In genomic region chr3:48599077-48599501, GRCh38 we compare ENCODE assay signal across 13 cellular contexts. TPM values are rescaled to one million over a fixed set of nuclear protein-coding genes. Genes with fewer than 3 reads are reported as not detected.
DNase-seq lines count a peak whose midpoint lies in the region; ATAC-seq and TF ChIP-seq lines count a peak whose summit lies in the region.
"Had no signal": no experiment of that assay in that cellular context is flagged by ENCODE, and none has a peak within 500 bp of the region (broad histone marks: within the 10 kb centered on the region; RNA-seq: fewer than 3 reads in every experiment).

No MANE protein-coding gene starts in this region.

- H3K27me3 ChIP-seq in ACC112 (ENCODE audit: insufficient read depth, low read length) (no peaks in the 10 kb centered on the region), Peyer's patch (no peaks in the 10 kb centered on the region), gastroesophageal sphincter (peaks cover 13% of the 10 kb centered on the region), rectal smooth muscle tissue (ENCODE audit: control insufficient read depth, insufficient read depth, low read length) (no peaks in the 10 kb centered on the region), H7 (ENCODE audit: control insufficient read depth, insufficient read depth, low read length) (peaks cover 7% of the 10 kb centered on the region)
- H3K27me3 ChIP-seq: SJCRH30 had no signal

- H3K4me1 ChIP-seq in ACC112 (ENCODE audit: control insufficient read depth, insufficient read depth, low read length, unreplicated experiment) (peaks cover 47% of the 10 kb centered on the region), Peyer's patch (peaks cover 0 to 29% (median 3%) of the 10 kb centered on the region in 4 donors), gastroesophageal sphincter (peaks cover 0 to 41% (median 32%) of the 10 kb centered on the region in 3 donors), rectal smooth muscle tissue (ENCODE audit: control insufficient read depth, insufficient read depth, low read length) (peaks cover 22% of the 10 kb centered on the region)

- H3K9me3 ChIP-seq in Peyer's patch (no peaks in the 10 kb centered on the region), gastroesophageal sphincter (no peaks in the 10 kb centered on the region)
- H3K9me3 ChIP-seq: SJCRH30 had no signal

- no peak for TF ChIP-seq EP300 in gastroesophageal sphincter (IDR thresholded peaks at IDR 0.05)

- TF ChIP-seq POLR2A in Peyer's patch (IDR thresholded peaks at IDR 0.05) (no peak), gastroesophageal sphincter (IDR thresholded peaks at IDR 0.05) (no peak)

- H3K9ac ChIP-seq in rectal smooth muscle tissue (ENCODE audit: low read length): no peak overlapping the region

- H3K4me3 ChIP-seq in ACC112 (ENCODE audit: low read depth, low read length): no peak overlapping the region
- H3K4me3 ChIP-seq in Peyer's patch: no peak overlapping the region
- H3K4me3 ChIP-seq in gastroesophageal sphincter: no peak overlapping the region
- H3K4me3 ChIP-seq in rectal smooth muscle tissue (ENCODE audit: low read length): no peak overlapping the region
- no peak overlapping the region for H3K4me3 ChIP-seq in H7 (ENCODE audit: insufficient read depth, low read depth, low read length)
- H3K4me3 ChIP-seq: SJCRH30 had no signal

- TF ChIP-seq CTCF in Peyer's patch (IDR thresholded peaks at IDR 0.05): no peak
- TF ChIP-seq CTCF in gastroesophageal sphincter (IDR thresholded peaks at IDR 0.05): peak in 1 of 4 experiments; percentile 4

- H2AFZ ChIP-seq in ACC112 (ENCODE audit: low read length, unreplicated experiment): no peak overlapping the region

- 40 to 44% methylated on average over 4 of the region's 11 CpGs for WGBS in gastroesophageal sphincter (ENCODE audit: low coverage in 1 of 2), 2 donors

- H3K27ac ChIP-seq in ACC112 (ENCODE audit: low read depth, low read length) (peak overlapping the region; percentile 85), Peyer's patch (peak overlapping the region; percentile 62 to 87 (median 72)), gastroesophageal sphincter (peak overlapping the region in 3 of 4 donors; percentile 74 to 89 (median 83)), rectal smooth muscle tissue (ENCODE audit: low read depth, low read length) (peak overlapping the region; percentile 72)
- H3K27ac ChIP-seq: C4-2B had no signal

- H3K36me3 ChIP-seq in ACC112 (ENCODE audit: insufficient read depth, low read length) (peaks cover 17% of the 10 kb centered on the region; the same call in 1 of the 2 replicates), Peyer's patch (peaks cover 0 to 55% (median 0%) of the 10 kb centered on the region in 3 donors), gastroesophageal sphincter (peaks cover 0 to 69% of the 10 kb centered on the region in 2 donors), rectal smooth muscle tissue (ENCODE audit: control insufficient read depth, insufficient read depth, low read length) (peaks cover 52% of the 10 kb centered on the region), H7 (replicated peaks; ENCODE audit: control insufficient read depth, insufficient read depth, low read length) (peaks cover 48% of the 10 kb centered on the region)

- H3K79me2 ChIP-seq in ACC112 (ENCODE audit: control insufficient read depth, insufficient read depth, low read length, unreplicated experiment): peaks cover 7% of the 10 kb centered on the region

- no peak for ATAC-seq in gastroesophageal sphincter
- no peak for ATAC-seq in HG03354 (IDR thresholded peaks at IDR 0.05; ENCODE audit: poor library complexity, severe bottlenecking, unreplicated experiment)

- no peak for DNase-seq in Peyer's patch
- no peak for DNase-seq in H7
- no peak for DNase-seq in hippocampal formation (lab: John Stamatoyannopoulos, UW)
- no peak for DNase-seq in kidney glomerular epithelial cell (lab: John Stamatoyannopoulos, UW)
- DNase-seq: activated CD4-positive, alpha-beta T cell treated with anti-CD3 and anti-CD28 coated beads, Interleukin-2, amount 50 U/mL, for 4 hours; effector CD8-positive, alpha-beta T cell; stimulated activated CD4-positive, alpha-beta T cell treated with anti-CD3 and anti-CD28 coated beads, Interleukin-4, amount 100 ng/mL, for 1 hour had no signal

RNA-seq across cellular contexts. Expression of gene COL7A1, which starts 4.0 kb away (rescaled TPM):
- total RNA-seq in Peyer's patch (100 to 1,000 TPM in 1 of 4 donors, 10 to 100 TPM in 2, 1 to 10 TPM in 1; 7.5 to 101 (median 21.7) TPM), gastroesophageal sphincter (1 to 10 TPM; 1.7 to 3.9 (median 1.9) TPM)
- total RNA-seq in H7 (2014; rRNA removed; shearing (Covaris generic)): 19.4 and 29.4 TPM in 2 replicates

RNA-seq across cellular contexts. Expression of gene UQCRC1, which starts 10.4 kb away (rescaled TPM):
- total RNA-seq in Peyer's patch: 100 to 1,000 TPM; 313 to 857 (median 761) TPM
- 100 to 1,000 TPM; 195 to 346 (median 302) TPM for total RNA-seq in gastroesophageal sphincter
- total RNA-seq in H7 (2014; rRNA removed; shearing (Covaris generic)): 492 and 610 TPM in 2 replicates

RNA-seq across cellular contexts. Expression of gene TMEM89, which starts 22.5 kb away (rescaled TPM):
- total RNA-seq in Peyer's patch (not detected), gastroesophageal sphincter (not detected)
- total RNA-seq in H7 (2014; rRNA removed; shearing (Covaris generic)): 0.78 TPM in 1 of 2 replicates, not detected in the other
- total RNA-seq: SJCRH30 had no signal

RNA-seq across cellular contexts. Expression of gene UCN2, which starts 35.5 kb away (rescaled TPM):
- total RNA-seq in Peyer's patch (1 to 10 TPM in 1 of 4 donors, not detected in 3; 1.7 TPM), gastroesophageal sphincter (under 1 TPM in 1 of 4 donors, not detected in 3; 0.19 TPM)
- 0.15 and 0.69 TPM in 2 replicates for total RNA-seq in H7 (2014; rRNA removed; shearing (Covaris generic))

RNA-seq across cellular contexts. Expression of gene SLC26A6, which starts 36.2 kb away (rescaled TPM):
- total RNA-seq in Peyer's patch (100 to 1,000 TPM; 143 to 249 (median 194) TPM), gastroesophageal sphincter (10 to 100 TPM in 2 of 4 donors, 1 to 10 TPM in 2; 7.4 to 21.8 (median 10.7) TPM)
- total RNA-seq in H7 (2014; rRNA removed; shearing (Covaris generic)): 70.5 and 76.0 TPM in 2 replicates
